17 cellular contexts compared by ENCODE assay signal in the genomic region with DNA sequence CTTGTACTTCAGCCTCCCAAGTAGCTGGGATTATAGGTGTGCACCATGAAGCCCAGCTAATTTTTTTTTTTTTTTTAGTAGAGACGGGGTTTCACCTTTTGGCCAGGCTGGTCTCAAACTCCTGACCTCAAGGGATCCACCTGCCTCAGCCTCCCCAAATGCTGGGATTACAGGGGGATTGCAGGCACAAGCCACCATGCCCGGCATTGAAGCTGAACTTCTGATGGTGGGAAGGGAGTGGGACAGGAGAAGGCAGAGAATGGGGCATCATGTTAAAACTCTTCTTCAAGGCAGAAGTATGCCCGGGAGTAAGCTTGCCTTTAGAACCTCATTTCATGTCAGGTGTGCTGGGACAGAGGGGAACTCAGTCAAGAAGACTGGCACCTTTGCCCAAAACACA. TPM values are rescaled to one million over a fixed set of nuclear protein-coding genes. Genes with fewer than 3 reads are reported as not detected.
DNase-seq lines count a peak whose midpoint lies in the region; ATAC-seq and TF ChIP-seq lines count a peak whose summit lies in the region.
"Had no signal": no experiment of that assay in that cellular context is flagged by ENCODE, and none has a peak within 500 bp of the region (broad histone marks: within the 10 kb centered on the region; RNA-seq: fewer than 3 reads in every experiment).

No MANE protein-coding gene starts in this region.

- no peaks in the 10 kb centered on the region for H3K4me1 Mint-ChIP-seq in T-helper 2 cell treated with Interferon-gamma antibody and Interleukin-4, amounts not matched to agents 5 μg/mL and 100 μg/mL, for 36 hours (ENCODE audit: low read depth)
- H3K4me1 Mint-ChIP-seq: IgD-negative memory B cell had no signal

- H3K27ac ChIP-seq in RWPE1 (peak overlapping the region; percentile 62; the same call in 1 of the 2 replicates), coronary artery (peak overlapping the region; percentile 54 to 86), thoracic aorta (peak overlapping the region; percentile 97), substantia nigra (ENCODE audit: low read depth, low read length, poor library complexity, severe bottlenecking) (no peak overlapping the region)
- H3K27ac ChIP-seq: C4-2B had no signal

- H3K27me3 ChIP-seq in BE2C (no peaks in the 10 kb centered on the region), thoracic aorta (replicated peaks; ENCODE audit: insufficient read depth) (no peaks in the 10 kb centered on the region)

- H3K36me3 Mint-ChIP-seq in T-helper 2 cell treated with Interferon-gamma antibody and Interleukin-4, amounts not matched to agents 5 μg/mL and 100 μg/mL, for 36 hours (ENCODE audit: low read depth), result no peaks in the 10 kb centered on the region
- H3K36me3 Mint-ChIP-seq: IgD-negative memory B cell had no signal

- H3K4me1 ChIP-seq in BE2C, result peaks cover 24% of the 10 kb centered on the region
- H3K4me1 ChIP-seq in thoracic aorta (ENCODE audit: control insufficient read depth in 1 of 2, low read depth in 2 of 2), result peaks cover 22 to 56% of the 10 kb centered on the region in 2 donors
- H3K4me1 ChIP-seq: Caco-2 had no signal

- H3K4me3 ChIP-seq in BE2C (ENCODE audit: low read depth, low read length), result peak overlapping the region; percentile 35; the same call in 1 of the 2 replicates
- H3K4me3 ChIP-seq in coronary artery, result no peak overlapping the region
- H3K4me3 ChIP-seq in thoracic aorta, result peak overlapping the region; percentile 45
- H3K4me3 ChIP-seq: GM23338 had no signal

- no peaks in the 10 kb centered on the region for H3K27me3 Mint-ChIP-seq in T-helper 2 cell treated with Interferon-gamma antibody and Interleukin-4, amounts not matched to agents 5 μg/mL and 100 μg/mL, for 36 hours (ENCODE audit: low read depth)
- H3K27me3 Mint-ChIP-seq: CD4-positive, alpha-beta T cell; IgD-negative memory B cell had no signal

- DNase-seq in BE2C (no peak), RWPE1 (ENCODE audit: low spot score) (no peak), coronary artery (ENCODE audit: low spot score) (no peak), thoracic aorta (ENCODE audit: low spot score) (no peak), substantia nigra (lab: John Stamatoyannopoulos, UW) (no peak)
- no peak for DNase-seq in T-helper 2 cell treated with Interferon-gamma antibody and Interleukin-4, amounts not matched to agents 5 μg/mL and 100 μg/mL, for 36 hours (ENCODE audit: low spot score)
- DNase-seq in activated naive CD4-positive, alpha-beta T cell (lab: John Stamatoyannopoulos, UW), result no peak
- DNase-seq: 8988T; Caco-2; CD4-positive, alpha-beta T cell; HCEC 1CT; HFFc6 had no signal

- ATAC-seq in thoracic aorta (ENCODE audit: insufficient number of reproducible peaks, low FRiP score, low read depth), result no peak
- no peak for ATAC-seq in HG03045 (IDR thresholded peaks at IDR 0.05; ENCODE audit: unreplicated experiment)
- ATAC-seq: HepG2 had no signal

- H3K36me3 ChIP-seq in BE2C (no peaks in the 10 kb centered on the region), thoracic aorta (no peaks in the 10 kb centered on the region)

- POLR2A ChIA-PET in RWPE1 (lab: Yijun Ruan, JAX; ENCODE audit: low non-redundant PET), result no interaction called here

- TF ChIP-seq CTCF in BE2C (IDR thresholded peaks at IDR 0.05; ENCODE audit: low read depth, low read length) (no peak), RWPE1 (conservative IDR thresholded peaks at IDR 0.05; ENCODE audit: low read depth) (no peak), coronary artery (IDR thresholded peaks at IDR 0.05) (no peak), thoracic aorta (IDR thresholded peaks at IDR 0.05) (no peak)

- CTCF ChIA-PET in RWPE1 (lab: Yijun Ruan, JAX), result interaction anchor here (0.6 to 1.1 kb wide), 3 partner anchors 25 to 782 kb away, joined by 3 read pairs; no protein-coding TSS in a partner anchor

- no peaks in the 10 kb centered on the region for H3K9me3 Mint-ChIP-seq in T-helper 2 cell treated with Interferon-gamma antibody and Interleukin-4, amounts not matched to agents 5 μg/mL and 100 μg/mL, for 36 hours
- H3K9me3 Mint-ChIP-seq: CD4-positive, alpha-beta T cell; GM23338; HFFc6 had no signal

- H3K27ac Mint-ChIP-seq in T-helper 2 cell treated with Interferon-gamma antibody and Interleukin-4, amounts not matched to agents 5 μg/mL and 100 μg/mL, for 36 hours, result no peak overlapping the region
- H3K27ac Mint-ChIP-seq: CD4-positive, alpha-beta T cell; GM23338; HFFc6; IgD-negative memory B cell had no signal

- no peak overlapping the region for H3K4me3 Mint-ChIP-seq in T-helper 2 cell treated with Interferon-gamma antibody and Interleukin-4, amounts not matched to agents 5 μg/mL and 100 μg/mL, for 36 hours
- H3K4me3 Mint-ChIP-seq: CD4-positive, alpha-beta T cell; GM23338; HFFc6; IgD-negative memory B cell had no signal

- H3K9me3 ChIP-seq in BE2C, result no peaks in the 10 kb centered on the region
- no peaks in the 10 kb centered on the region for H3K9me3 ChIP-seq in thoracic aorta
- H3K9me3 ChIP-seq: Caco-2 had no signal

RNA-seq across cellular contexts. Expression of gene ZFHX3, which starts 48.6 kb away (rescaled TPM):
- polyA plus RNA-seq in BE2C (2012; ENCODE audit: insufficient read depth, insufficient read length, low read depth), result 14.5 TPM
- 10 to 100 TPM; 57.7 to 70.1 TPM for total RNA-seq in thoracic aorta
